Comparison of ENCODE assay signal across 20 cellular contexts in genomic region chr3:101340591-101340990, GRCh38. TPM values are rescaled to one million over a fixed set of nuclear protein-coding genes. Genes with fewer than 3 reads are reported as not detected.
DNase-seq lines count a peak whose midpoint lies in the region; ATAC-seq, FAIRE-seq and TF ChIP-seq lines count a peak whose summit lies in the region.
"Had no signal": no experiment of that assay in that cellular context is flagged by ENCODE, and none has a peak within 500 bp of the region (broad histone marks: within the 10 kb centered on the region; RNA-seq: fewer than 3 reads in every experiment).

No MANE protein-coding gene starts in this region.

- H2AFZ ChIP-seq in astrocyte (ENCODE audit: low read depth, low read length), result no peak overlapping the region
- H2AFZ ChIP-seq: PC-9 had no signal

- no peak for FAIRE-seq in astrocyte (lab: Jason Lieb, UNC)
- FAIRE-seq: D721Med had no signal

- TF ChIP-seq CTCF in astrocyte (IDR thresholded peaks at IDR 0.05; ENCODE audit: insufficient read depth, low read depth, low read length) (no peak), progenitor cell of endocrine pancreas (IDR thresholded peaks at IDR 0.05; ENCODE audit: unreplicated experiment) (no peak), coronary artery (IDR thresholded peaks at IDR 0.05) (no peak)

- peak; percentile 38 for DNase-seq in NCI-H82 (lab: John Stamatoyannopoulos, UW)
- DNase-seq in NCI-H82 treated with DMSO at 0.1 percent for 48 hours (lab: John Stamatoyannopoulos, UW; ENCODE audit: unreplicated experiment), result no peak
- DNase-seq in HT1080 (ENCODE audit: low read depth), result peak; percentile 31
- DNase-seq in astrocyte (ENCODE audit: low read depth), result peak; percentile 12
- DNase-seq in progenitor cell of endocrine pancreas (ENCODE audit: low spot score, unreplicated experiment), result no peak
- no peak for DNase-seq in stimulated activated CD4-positive, alpha-beta T cell treated with anti-CD3 and anti-CD28 coated beads, Interleukin-4, amount 100 ng/mL, for 1 hour
- DNase-seq in coronary artery (ENCODE audit: low spot score), result no peak
- DNase-seq: CD8-positive, alpha-beta memory T cell; DMS79 treated with DMSO at 0.1 percent for 48 hours; GF-D8; GOT3; Karpas-422; NCI-H187 treated with DMSO at 0.1 percent for 48 hours; NCI-H2171 treated with DMSO at 0.1 percent for 48 hours; NCI-H446 treated with DMSO at 0.1 percent for 48 hours; PC-9 had no signal

- H4K20me1 ChIP-seq in astrocyte (ENCODE audit: insufficient read depth, low read length), result no peaks in the 10 kb centered on the region

- no peaks in the 10 kb centered on the region for H3K79me2 ChIP-seq in astrocyte (ENCODE audit: insufficient read depth, low read length)

- H3K4me3 ChIP-seq in astrocyte (ENCODE audit: insufficient read depth, low read depth, low read length), result no peak overlapping the region
- no peak overlapping the region for H3K4me3 ChIP-seq in coronary artery
- H3K4me3 ChIP-seq: BLaER1 treated with 17β-estradiol and CSF1 and Interleukin-3, amounts not matched to agents 10 nM and 100 nM; PC-9 had no signal

- no peaks in the 10 kb centered on the region for H3K9me3 Mint-ChIP-seq in astrocyte (ENCODE audit: unreplicated experiment)
- peaks cover 1% of the 10 kb centered on the region for H3K9me3 Mint-ChIP-seq in progenitor cell of endocrine pancreas (ENCODE audit: low read depth)
- H3K9me3 Mint-ChIP-seq: CD8-positive, alpha-beta memory T cell had no signal

- H3K4me1 ChIP-seq in astrocyte (ENCODE audit: insufficient read depth, low read length), result no peaks in the 10 kb centered on the region
- H3K4me1 ChIP-seq: BLaER1 treated with 17β-estradiol and CSF1 and Interleukin-3, amounts not matched to agents 10 nM and 100 nM had no signal

- H3K27me3 ChIP-seq in astrocyte (ENCODE audit: insufficient read depth, low read length), result no peaks in the 10 kb centered on the region
- H3K27me3 ChIP-seq: BLaER1 treated with 17β-estradiol and CSF1 and Interleukin-3, amounts not matched to agents 10 nM and 100 nM had no signal

- H3K27me3 Mint-ChIP-seq in astrocyte (ENCODE audit: low read depth, unreplicated experiment), result no peaks in the 10 kb centered on the region
- no peaks in the 10 kb centered on the region for H3K27me3 Mint-ChIP-seq in progenitor cell of endocrine pancreas
- H3K27me3 Mint-ChIP-seq: CD8-positive, alpha-beta memory T cell had no signal

- H3K27ac Mint-ChIP-seq in astrocyte (ENCODE audit: unreplicated experiment) (no peak overlapping the region), progenitor cell of endocrine pancreas (peak overlapping the region; percentile 52)
- H3K27ac Mint-ChIP-seq: CD8-positive, alpha-beta memory T cell had no signal

- H3K9me3 ChIP-seq in astrocyte (ENCODE audit: insufficient read depth, low read depth, low read length), result no peaks in the 10 kb centered on the region
- H3K9me3 ChIP-seq: BLaER1 treated with 17β-estradiol and CSF1 and Interleukin-3, amounts not matched to agents 10 nM and 100 nM had no signal

- H3K36me3 Mint-ChIP-seq in astrocyte (ENCODE audit: low read depth, unreplicated experiment) (no peaks in the 10 kb centered on the region), progenitor cell of endocrine pancreas (ENCODE audit: insufficient read depth) (peaks cover 8% of the 10 kb centered on the region)

- no peaks in the 10 kb centered on the region for H3K36me3 ChIP-seq in astrocyte (ENCODE audit: insufficient read depth, low read length)

- H3K4me2 ChIP-seq in astrocyte (ENCODE audit: low read length), result no peak overlapping the region
- H3K4me2 ChIP-seq: BLaER1 treated with 17β-estradiol and CSF1 and Interleukin-3, amounts not matched to agents 10 nM and 100 nM; PC-9 had no signal

- H3K27ac ChIP-seq in astrocyte (ENCODE audit: low read depth, low read length) (no peak overlapping the region), coronary artery (no peak overlapping the region)
- H3K27ac ChIP-seq: 22Rv1; BLaER1 treated with 17β-estradiol and CSF1 and Interleukin-3, amounts not matched to agents 10 nM and 100 nM; PC-9 had no signal

- H3K9ac ChIP-seq in astrocyte (ENCODE audit: low read length), result no peak overlapping the region
- H3K9ac ChIP-seq: BLaER1 treated with 17β-estradiol and CSF1 and Interleukin-3, amounts not matched to agents 10 nM and 100 nM had no signal

- H3K4me1 Mint-ChIP-seq in astrocyte (ENCODE audit: low read depth, unreplicated experiment) (no peaks in the 10 kb centered on the region), progenitor cell of endocrine pancreas (ENCODE audit: low read depth) (no peaks in the 10 kb centered on the region)

- no peak overlapping the region for H3K4me3 Mint-ChIP-seq in astrocyte (ENCODE audit: unreplicated experiment)
- no peak overlapping the region for H3K4me3 Mint-ChIP-seq in progenitor cell of endocrine pancreas (ENCODE audit: low read depth)
- H3K4me3 Mint-ChIP-seq: CD8-positive, alpha-beta memory T cell had no signal

- no peak for ATAC-seq in HG03439 (IDR thresholded peaks at IDR 0.05; ENCODE audit: unreplicated experiment)

RNA-seq across cellular contexts. Expression of gene IMPG2, which starts 20.2 kb away (rescaled TPM):
- 0.03 TPM in 1 of 2 replicates, not detected in the other for total RNA-seq in HT1080 (2014; rRNA removed; shearing (Covaris generic))
- polyA plus RNA-seq in HT1080 (2015; cell fraction: cytosol; rRNA removed), result 0.01 TPM in 1 of 2 replicates, not detected in the other
- polyA plus RNA-seq in HT1080 (2015; cell fraction: nucleus; rRNA removed), result 0.12 TPM in 2 replicates
- total RNA-seq in astrocyte (0.26 and 0.30 TPM in 2 replicates), progenitor cell of endocrine pancreas (0.82 and 0.98 TPM in 2 replicates)
- polyA plus RNA-seq: CD8-positive, alpha-beta memory T cell had no signal

Comparison
In these comparisons a context has a peak if more than half of its experiments do, and no peak if none do; other contexts are left out.
1. DNase-seq: peak in NCI-H82 (single experiment), HT1080 (single experiment) and astrocyte (single experiment); none in NCI-H82 treated with DMSO at 0.1 percent for 48 hours (single experiment), progenitor cell of endocrine pancreas (single experiment), stimulated activated CD4-positive, alpha-beta T cell treated with anti-CD3 and anti-CD28 coated beads, Interleukin-4, amount 100 ng/mL, for 1 hour (single experiment) and coronary artery (single experiment).